In genomic region chr6:27290065-27290849, GRCh38 we compare ENCODE assay signal across 1 cellular context.
TF ChIP-seq lines count a peak whose summit lies in the region.

No MANE protein-coding gene starts in this region.

TF ChIP-seq in K562, 482 proteins besides CTCF, POLR2A, EP300 and RAD21 (continued from another document and continues in another):
- TF ChIP-seq NR2C1 (IDR thresholded peaks at IDR 0.05) (no peak; the same call in 1 of the 2 replicates), NR2C1 (tag; IDR thresholded peaks at IDR 0.05) (0 out of 2 replicates have a peak, but pooled peaks have one; percentile 42), ZMIZ1 (IDR thresholded peaks at IDR 0.05; ENCODE audit: low read depth in 2 of 2, low read length in 2 of 2) (peak in 1 of 2 experiments; percentile 37; a peak in 1 of 4 replicates), HNRNPUL1 (IDR thresholded peaks at IDR 0.05; ENCODE audit: low read length) (no peak), RFX1 (IDR thresholded peaks at IDR 0.05) (no peak), DDX20 (tag; IDR thresholded peaks at IDR 0.05; ENCODE audit: low read depth) (peak; percentile 42; the same call in 1 of the 2 replicates), MECOM (CRISPR knock-in tag; IDR thresholded peaks at IDR 0.05) (no peak), TEAD1 (CRISPR knock-in tag; IDR thresholded peaks at IDR 0.05) (0 out of 4 replicates have a peak, but pooled peaks of 1 of the 2 experiments have one; percentile 9), STAT6 (CRISPR knock-in tag; IDR thresholded peaks at IDR 0.05) (no peak), CBFA2T2 (conservative IDR thresholded peaks at IDR 0.05) (peak; percentile 73), HCFC1 (IDR thresholded peaks at IDR 0.05; ENCODE audit: low read depth, low read length) (peak; percentile 57; the same call in 1 of the 2 replicates), ZNF785 (CRISPR knock-in tag; IDR thresholded peaks at IDR 0.05) (no peak), PHF20 (IDR thresholded peaks at IDR 0.05; ENCODE audit: partially characterized antibody) (no peak), POLR2H (tag; IDR thresholded peaks at IDR 0.05; ENCODE audit: low read depth) (peak; percentile 99), TEAD2 (tag; IDR thresholded peaks at IDR 0.05) (no peak), SRSF1 (IDR thresholded peaks at IDR 0.05; ENCODE audit: low read depth, low read length) (no peak), TRIM25 (IDR thresholded peaks at IDR 0.05; ENCODE audit: borderline replicate concordance) (peak; percentile 92), CREB1 (IDR thresholded peaks at IDR 0.05) (peak; percentile 45), CREB1 (CRISPR knock-in tag; IDR thresholded peaks at IDR 0.05) (no peak; the same call in 1 of the 2 replicates), PML (IDR thresholded peaks at IDR 0.05; ENCODE audit: low read length) (peak; percentile 38; the same call in 1 of the 2 replicates), ASH1L (IDR thresholded peaks at IDR 0.05; ENCODE audit: borderline replicate concordance, low read depth, partially characterized antibody) (peak; percentile 52), XRCC3 (IDR thresholded peaks at IDR 0.05) (no peak), ADNP (tag; IDR thresholded peaks at IDR 0.05) (peak; percentile 98), ZNF384 (IDR thresholded peaks at IDR 0.05; ENCODE audit: low read depth, low read length) (peak; percentile 52; the same call in 1 of the 2 replicates), ZNF764 (CRISPR knock-in tag; IDR thresholded peaks at IDR 0.05; ENCODE audit: low read depth) (peak; percentile 67; the same call in 1 of the 2 replicates), SMAD3 (CRISPR knock-in tag; conservative IDR thresholded peaks at IDR 0.05) (no peak; the same call in 1 of the 2 replicates), SIN3B (IDR thresholded peaks at IDR 0.05; ENCODE audit: low read depth) (no peak), PKNOX1 (IDR thresholded peaks at IDR 0.05) (peak; percentile 46; the same call in 1 of the 2 replicates), ZNF592 (IDR thresholded peaks at IDR 0.05) (peak; percentile 79), MTA2 (IDR thresholded peaks at IDR 0.05; ENCODE audit: low read depth) (peak; percentile 70), FOXM1 (IDR thresholded peaks at IDR 0.05; ENCODE audit: low read depth) (peak; percentile 63), FOXM1 (CRISPR knock-in tag; IDR thresholded peaks at IDR 0.05; ENCODE audit: low read depth) (no peak), HMGN3 (IDR thresholded peaks at IDR 0.05; ENCODE audit: borderline replicate concordance, extremely low read depth, insufficient read length, low read depth, low read length) (peak; percentile 27), RHOXF2B (CRISPR knock-in tag; conservative IDR thresholded peaks at IDR 0.05) (0 out of 2 replicates have a peak, but pooled peaks have one; percentile 13), CEBPB (tag; IDR thresholded peaks at IDR 0.05) (0 out of 2 replicates have a peak, but pooled peaks have one; percentile 13), KLF6 (CRISPR knock-in tag; IDR thresholded peaks at IDR 0.05; ENCODE audit: borderline replicate concordance) (no peak), NRF1 (conservative IDR thresholded peaks at IDR 0.05 in 1 of 2, IDR thresholded peaks at IDR 0.05 in 1 of 2) (peak in 1 of 2 experiments; percentile 12; a peak in 2 of 4 replicates), DEAF1 (CRISPR knock-in tag; IDR thresholded peaks at IDR 0.05) (peak; percentile 7; the same call in 1 of the 2 replicates), VEZF1 (CRISPR knock-in tag; IDR thresholded peaks at IDR 0.05) (peak; percentile 41; the same call in 1 of the 2 replicates), CREB3L1 (IDR thresholded peaks at IDR 0.05; ENCODE audit: borderline replicate concordance, low read depth) (peak; percentile 60; the same call in 1 of the 2 replicates), POLR2AphosphoS5 (IDR thresholded peaks at IDR 0.05; ENCODE audit: control insufficient read depth, insufficient read depth, low read depth, low read length) (no peak), ETV1 (tag; conservative IDR thresholded peaks at IDR 0.05; ENCODE audit: low read depth) (peak; percentile 91), CBX3 (IDR thresholded peaks at IDR 0.05; ENCODE audit: borderline replicate concordance in 1 of 2, low read length in 2 of 2) (peak in 1 of 2 experiments; percentile 89; a peak in 2 of 3 replicates), IRF9 (tag; IDR thresholded peaks at IDR 0.05) (no peak), POLR2B (IDR thresholded peaks at IDR 0.05; ENCODE audit: low read depth, partially characterized antibody) (peak; percentile 41), ZEB2 (IDR thresholded peaks at IDR 0.05) (peak; percentile 86)
